In genomic region chr18:22391571-22392359, GRCh38 we compare ENCODE assay signal across 8 cellular contexts. TPM values are rescaled to one million over a fixed set of nuclear protein-coding genes. Genes with fewer than 3 reads are reported as not detected.
DNase-seq lines count a peak whose midpoint lies in the region; ATAC-seq, FAIRE-seq and TF ChIP-seq lines count a peak whose summit lies in the region.
"Had no signal": no experiment of that assay in that cellular context is flagged by ENCODE, and none has a peak within 500 bp of the region (broad histone marks: within the 10 kb centered on the region; RNA-seq: fewer than 3 reads in every experiment).

No MANE protein-coding gene starts in this region.

- ATAC-seq in HG02763 (IDR thresholded peaks at IDR 0.05; ENCODE audit: unreplicated experiment) (no peak), GM21619 (IDR thresholded peaks at IDR 0.05; ENCODE audit: unreplicated experiment) (no peak)

- no peak overlapping the region for H3K4me3 ChIP-seq in epithelial cell of proximal tubule (ENCODE audit: low read depth, low read length)

- CTCF ChIA-PET in RWPE1 (lab: Yijun Ruan, JAX), result no interaction called here

- no peak overlapping the region for H3K27ac ChIP-seq in RWPE1

- TF ChIP-seq CTCF in RWPE1 (conservative IDR thresholded peaks at IDR 0.05; ENCODE audit: low read depth), result no peak
- TF ChIP-seq CTCF in epithelial cell of proximal tubule (conservative IDR thresholded peaks at IDR 0.05; ENCODE audit: low read depth, low read length), result no peak

- no peak for FAIRE-seq in GM19239 (lab: Jason Lieb, UNC)

- DNase-seq in GM04504 (ENCODE audit: low read depth) (peak; percentile 76), RWPE1 (ENCODE audit: low spot score) (peak; percentile 65), epithelial cell of proximal tubule (ENCODE audit: low read depth) (peak; percentile 89), GM19239 (ENCODE audit: insufficient read length, low spot score) (no peak)
- peak; percentile 37 for DNase-seq in stimulated activated CD8-positive, alpha-beta memory T cell treated with anti-CD3 and anti-CD28 coated beads, Interleukin-12 subunit alpha, Interleukin-12 subunit beta, amount 100 ng/mL, for 4 hours (ENCODE audit: low read depth)
- DNase-seq: SHP77 had no signal

- POLR2A ChIA-PET in RWPE1 (lab: Yijun Ruan, JAX; ENCODE audit: low non-redundant PET), result no interaction called here

RNA-seq across cellular contexts. Expression of gene CTAGE1, which starts 25.9 kb away (rescaled TPM):
- total RNA-seq in epithelial cell of proximal tubule, result not detected in 2 replicates
